Comparison of ENCODE assay signal across 8 cellular contexts in genomic region chrX:107674480-107675364, GRCh38. TPM values are rescaled to one million over a fixed set of nuclear protein-coding genes. Genes with fewer than 3 reads are reported as not detected.
DNase-seq lines count a peak whose midpoint lies in the region; ATAC-seq and TF ChIP-seq lines count a peak whose summit lies in the region.

No MANE protein-coding gene starts in this region.

- H3K9me3 Mint-ChIP-seq in T-helper 2 cell treated with Interferon-gamma antibody and Interleukin-4, amounts not matched to agents 5 μg/mL and 100 μg/mL, for 36 hours = no peaks in the 10 kb centered on the region
- H3K9me3 Mint-ChIP-seq in natural killer cell = no peaks in the 10 kb centered on the region
- H3K9me3 Mint-ChIP-seq in progenitor cell of endocrine pancreas (ENCODE audit: low read depth) = peaks cover 2% of the 10 kb centered on the region

- TF ChIP-seq CTCF in coronary artery (IDR thresholded peaks at IDR 0.05) (no peak), natural killer cell (IDR thresholded peaks at IDR 0.05) (no peak), progenitor cell of endocrine pancreas (IDR thresholded peaks at IDR 0.05; ENCODE audit: unreplicated experiment) (no peak)

- H3K36me3 Mint-ChIP-seq in T-helper 2 cell treated with Interferon-gamma antibody and Interleukin-4, amounts not matched to agents 5 μg/mL and 100 μg/mL, for 36 hours (ENCODE audit: low read depth) = peaks cover 4% of the 10 kb centered on the region
- no peaks in the 10 kb centered on the region for H3K36me3 Mint-ChIP-seq in natural killer cell
- H3K36me3 Mint-ChIP-seq in progenitor cell of endocrine pancreas (ENCODE audit: insufficient read depth) = no peaks in the 10 kb centered on the region

- peak overlapping the region; percentile 82 to 98 for H3K27ac ChIP-seq in coronary artery

- intact Hi-C loops in natural killer cell (cut with micrococcal nuclease) = no loop called here

- peak; percentile 19 for ATAC-seq in HG03432 (IDR thresholded peaks at IDR 0.05; ENCODE audit: unreplicated experiment)
- peak; percentile 5 to 18 (median 10) for ATAC-seq in natural killer cell

- peak; percentile 43 for DNase-seq in stimulated activated CD4-positive, alpha-beta T cell treated with anti-CD3 and anti-CD28 coated beads, Interleukin-15, amount 100 ng/mL, for 24 hours
- DNase-seq in stimulated activated CD4-positive, alpha-beta T cell treated with anti-CD3 and anti-CD28 coated beads, Interleukin-12 subunit alpha, Interleukin-12 subunit beta, amount 100 ng/mL, for 4 hours = no peak
- DNase-seq in T-helper 2 cell treated with Interferon-gamma antibody and Interleukin-4, amounts not matched to agents 5 μg/mL and 100 μg/mL, for 36 hours (ENCODE audit: low spot score) = peak; percentile 45
- peak; percentile 91 for DNase-seq in coronary artery (ENCODE audit: low spot score)
- peak; percentile 25 for DNase-seq in natural killer cell
- DNase-seq in HPDE6-E6E7 (ENCODE audit: extremely low spot score) = no peak
- no peak for DNase-seq in progenitor cell of endocrine pancreas (ENCODE audit: low spot score, unreplicated experiment)

- H3K27me3 Mint-ChIP-seq in T-helper 2 cell treated with Interferon-gamma antibody and Interleukin-4, amounts not matched to agents 5 μg/mL and 100 μg/mL, for 36 hours (ENCODE audit: low read depth) = no peaks in the 10 kb centered on the region
- peaks cover 0 to 22% of the 10 kb centered on the region in 2 donors for H3K27me3 Mint-ChIP-seq in natural killer cell (ENCODE audit: low read depth in 2 of 2)
- H3K27me3 Mint-ChIP-seq in progenitor cell of endocrine pancreas = peaks cover 42% of the 10 kb centered on the region

- peak overlapping the region; percentile 69 for H3K4me3 ChIP-seq in coronary artery

- peak overlapping the region; percentile 93 for H3K4me3 Mint-ChIP-seq in T-helper 2 cell treated with Interferon-gamma antibody and Interleukin-4, amounts not matched to agents 5 μg/mL and 100 μg/mL, for 36 hours
- peak overlapping the region; percentile 81 for H3K4me3 Mint-ChIP-seq in natural killer cell
- H3K4me3 Mint-ChIP-seq in progenitor cell of endocrine pancreas (ENCODE audit: low read depth) = no peak overlapping the region

- peaks cover 40% of the 10 kb centered on the region for H3K4me1 Mint-ChIP-seq in T-helper 2 cell treated with Interferon-gamma antibody and Interleukin-4, amounts not matched to agents 5 μg/mL and 100 μg/mL, for 36 hours (ENCODE audit: low read depth)
- H3K4me1 Mint-ChIP-seq in natural killer cell = peaks cover 31 to 48% of the 10 kb centered on the region in 2 donors
- peaks cover 4% of the 10 kb centered on the region for H3K4me1 Mint-ChIP-seq in progenitor cell of endocrine pancreas (ENCODE audit: low read depth)

- peak overlapping the region; percentile 97 for H3K27ac Mint-ChIP-seq in T-helper 2 cell treated with Interferon-gamma antibody and Interleukin-4, amounts not matched to agents 5 μg/mL and 100 μg/mL, for 36 hours
- H3K27ac Mint-ChIP-seq in natural killer cell (peak overlapping the region; percentile 90 to 95), progenitor cell of endocrine pancreas (no peak overlapping the region)

RNA-seq across cellular contexts. Expression of gene PRPS1, which starts 46.4 kb away (rescaled TPM):
- total RNA-seq in natural killer cell (10 to 100 TPM; 43.7 to 51.5 (median 49.3) TPM), progenitor cell of endocrine pancreas (35.6 and 36.3 TPM in 2 replicates)

Comparison
In these comparisons a context has a peak if more than half of its experiments do, and no peak if none do; other contexts are left out.
1. DNase-seq: peak in stimulated activated CD4-positive, alpha-beta T cell treated with anti-CD3 and anti-CD28 coated beads, Interleukin-15, amount 100 ng/mL, for 24 hours (single experiment), T-helper 2 cell treated with Interferon-gamma antibody and Interleukin-4, amounts not matched to agents 5 μg/mL and 100 μg/mL, for 36 hours (single experiment), coronary artery (single experiment) and natural killer cell (single experiment); none in stimulated activated CD4-positive, alpha-beta T cell treated with anti-CD3 and anti-CD28 coated beads, Interleukin-12 subunit alpha, Interleukin-12 subunit beta, amount 100 ng/mL, for 4 hours (single experiment), HPDE6-E6E7 (single experiment) and progenitor cell of endocrine pancreas (single experiment).